Comparison of ENCODE assay signal across 3 cellular contexts in the genomic region with DNA sequence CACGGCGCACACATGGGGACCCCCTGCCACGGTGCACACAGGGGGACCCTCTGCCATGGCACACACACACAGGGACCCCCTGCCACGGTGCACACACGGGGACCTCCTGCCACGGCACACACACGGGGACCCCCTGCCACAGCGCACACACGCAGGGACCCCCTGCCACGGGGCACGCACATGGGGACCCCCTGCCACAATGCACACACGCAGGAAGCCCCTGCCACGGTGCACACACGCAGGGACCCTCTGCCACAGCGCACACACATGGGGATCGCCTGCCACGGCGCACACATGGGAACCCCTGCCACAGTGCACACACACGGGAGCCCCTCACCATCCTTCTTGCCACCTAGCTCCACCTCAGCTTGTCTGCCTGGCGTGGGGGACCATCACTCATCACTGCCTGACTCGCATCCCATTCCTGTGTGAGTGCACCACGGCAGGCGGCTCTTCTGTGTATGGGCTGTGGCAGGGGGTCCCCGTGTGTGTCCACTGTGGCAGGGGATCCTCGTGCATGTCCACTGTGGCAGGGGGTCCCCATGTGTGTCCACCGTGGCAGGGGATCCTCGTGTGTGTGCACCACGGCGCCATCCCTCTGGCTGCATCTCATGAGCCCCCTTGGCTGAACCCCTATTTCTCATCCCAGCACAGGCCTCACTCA.
TF ChIP-seq lines count a peak whose summit lies in the region.

No MANE protein-coding gene starts in this region.

TF ChIP-seq in SK-N-SH, 30 proteins besides CTCF, POLR2A, EP300 and RAD21 (continued from another document):
- TF ChIP-seq GATA2 (CRISPR knock-in tag; IDR thresholded peaks at IDR 0.05) (no peak), SIN3A (IDR thresholded peaks at IDR 0.05; ENCODE audit: borderline replicate concordance, low read depth, low read length) (no peak), GABPA (IDR thresholded peaks at IDR 0.05; ENCODE audit: low read depth) (no peak), JUND (IDR thresholded peaks at IDR 0.05) (no peak), EZH2phosphoT487 (IDR thresholded peaks at IDR 0.05; ENCODE audit: borderline replicate concordance, low read depth) (no peak), POLR2AphosphoS5 (IDR thresholded peaks at IDR 0.05; ENCODE audit: low read depth, low read length) (no peak), MXI1 (IDR thresholded peaks at IDR 0.05; ENCODE audit: low read depth, low read length) (no peak), NFIC (IDR thresholded peaks at IDR 0.05; ENCODE audit: borderline replicate concordance) (no peak)
- TF ChIP-seq, protein P1, sequence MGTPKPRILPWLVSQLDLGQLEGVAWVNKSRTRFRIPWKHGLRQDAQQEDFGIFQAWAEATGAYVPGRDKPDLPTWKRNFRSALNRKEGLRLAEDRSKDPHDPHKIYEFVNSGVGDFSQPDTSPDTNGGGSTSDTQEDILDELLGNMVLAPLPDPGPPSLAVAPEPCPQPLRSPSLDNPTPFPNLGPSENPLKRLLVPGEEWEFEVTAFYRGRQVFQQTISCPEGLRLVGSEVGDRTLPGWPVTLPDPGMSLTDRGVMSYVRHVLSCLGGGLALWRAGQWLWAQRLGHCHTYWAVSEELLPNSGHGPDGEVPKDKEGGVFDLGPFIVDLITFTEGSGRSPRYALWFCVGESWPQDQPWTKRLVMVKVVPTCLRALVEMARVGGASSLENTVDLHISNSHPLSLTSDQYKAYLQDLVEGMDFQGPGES (IDR thresholded peaks at IDR 0.05; ENCODE audit: low read depth, low read length): no peak

TF ChIP-seq in SK-N-SH treated with all-trans-retinoic acid at 6 μM for 48 hours, 23 proteins besides CTCF, POLR2A, EP300 and RAD21 (continued from another document):
- TF ChIP-seq, protein P2, sequence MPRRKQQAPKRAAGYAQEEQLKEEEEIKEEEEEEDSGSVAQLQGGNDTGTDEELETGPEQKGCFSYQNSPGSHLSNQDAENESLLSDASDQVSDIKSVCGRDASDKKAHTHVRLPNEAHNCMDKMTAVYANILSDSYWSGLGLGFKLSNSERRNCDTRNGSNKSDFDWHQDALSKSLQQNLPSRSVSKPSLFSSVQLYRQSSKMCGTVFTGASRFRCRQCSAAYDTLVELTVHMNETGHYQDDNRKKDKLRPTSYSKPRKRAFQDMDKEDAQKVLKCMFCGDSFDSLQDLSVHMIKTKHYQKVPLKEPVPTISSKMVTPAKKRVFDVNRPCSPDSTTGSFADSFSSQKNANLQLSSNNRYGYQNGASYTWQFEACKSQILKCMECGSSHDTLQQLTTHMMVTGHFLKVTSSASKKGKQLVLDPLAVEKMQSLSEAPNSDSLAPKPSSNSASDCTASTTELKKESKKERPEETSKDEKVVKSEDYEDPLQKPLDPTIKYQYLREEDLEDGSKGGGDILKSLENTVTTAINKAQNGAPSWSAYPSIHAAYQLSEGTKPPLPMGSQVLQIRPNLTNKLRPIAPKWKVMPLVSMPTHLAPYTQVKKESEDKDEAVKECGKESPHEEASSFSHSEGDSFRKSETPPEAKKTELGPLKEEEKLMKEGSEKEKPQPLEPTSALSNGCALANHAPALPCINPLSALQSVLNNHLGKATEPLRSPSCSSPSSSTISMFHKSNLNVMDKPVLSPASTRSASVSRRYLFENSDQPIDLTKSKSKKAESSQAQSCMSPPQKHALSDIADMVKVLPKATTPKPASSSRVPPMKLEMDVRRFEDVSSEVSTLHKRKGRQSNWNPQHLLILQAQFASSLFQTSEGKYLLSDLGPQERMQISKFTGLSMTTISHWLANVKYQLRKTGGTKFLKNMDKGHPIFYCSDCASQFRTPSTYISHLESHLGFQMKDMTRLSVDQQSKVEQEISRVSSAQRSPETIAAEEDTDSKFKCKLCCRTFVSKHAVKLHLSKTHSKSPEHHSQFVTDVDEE (CRISPR knock-in tag; IDR thresholded peaks at IDR 0.05): no peak

TF ChIP-seq in K562, 482 proteins besides CTCF, POLR2A, EP300 and RAD21:
- TF ChIP-seq POLR2G (IDR thresholded peaks at IDR 0.05; ENCODE audit: low read depth, low read length) (0 out of 2 replicates have a peak, but pooled peaks have one; percentile 21), ZNF143 (CRISPR knock-in tag; IDR thresholded peaks at IDR 0.05) (no peak)
